Comparison of ENCODE assay signal across 21 cellular contexts in genomic region chr1:192587386-192588276, GRCh38. TPM values are rescaled to one million over a fixed set of nuclear protein-coding genes. Genes with fewer than 3 reads are reported as not detected.
DNase-seq lines count a peak whose midpoint lies in the region; ATAC-seq, FAIRE-seq and TF ChIP-seq lines count a peak whose summit lies in the region.
"Had no signal": no experiment of that assay in that cellular context is flagged by ENCODE, and none has a peak within 500 bp of the region (broad histone marks: within the 10 kb centered on the region; RNA-seq: fewer than 3 reads in every experiment).

No MANE protein-coding gene starts in this region.

- peak overlapping the region; percentile 9 for H3K27ac Mint-ChIP-seq in chondrocyte (ENCODE audit: unreplicated experiment)
- H3K27ac Mint-ChIP-seq: CD14-positive monocyte; CD8-positive, alpha-beta T cell had no signal

- no peak overlapping the region for H3K4me3 Mint-ChIP-seq in chondrocyte (ENCODE audit: unreplicated experiment)
- H3K4me3 Mint-ChIP-seq: CD14-positive monocyte; CD8-positive, alpha-beta T cell had no signal

- no peaks in the 10 kb centered on the region for H3K9me3 ChIP-seq in small intestine (ENCODE audit: control insufficient read depth, low read depth)

- peaks cover 4% of the 10 kb centered on the region for H3K27me3 Mint-ChIP-seq in chondrocyte (ENCODE audit: low read depth)

- no peaks in the 10 kb centered on the region for H3K36me3 ChIP-seq in small intestine (ENCODE audit: control insufficient read depth in 2 of 2, insufficient read depth in 2 of 2, low read length in 2 of 2)
- no peaks in the 10 kb centered on the region for H3K36me3 ChIP-seq in H7 (replicated peaks; ENCODE audit: control insufficient read depth, insufficient read depth, low read length)

- FAIRE-seq in small intestine (lab: Jason Lieb, UNC) = no peak
- FAIRE-seq: D721Med, G401.6, GM12892, H1 had no signal

- WGBS in small intestine, 3 donors = 81 to 86% (median 82%) methylated on average over 5 of the region's 5 CpGs

- H3K4me1 ChIP-seq in foreskin keratinocyte = no peaks in the 10 kb centered on the region
- H3K4me1 ChIP-seq in small intestine (ENCODE audit: control insufficient read depth in 2 of 2, insufficient read depth in 1 of 2, low read depth in 1 of 2, low read length in 1 of 2) = no peaks in the 10 kb centered on the region

- H3K4me1 Mint-ChIP-seq in chondrocyte (ENCODE audit: low read depth) = peaks cover 8% of the 10 kb centered on the region
- H3K4me1 Mint-ChIP-seq: CD14-positive monocyte had no signal

- no peaks in the 10 kb centered on the region for H3K9me3 Mint-ChIP-seq in chondrocyte (ENCODE audit: low read depth)
- H3K9me3 Mint-ChIP-seq: CD14-positive monocyte; CD8-positive, alpha-beta T cell had no signal

- peak; percentile 9 to 48 for ATAC-seq in activated CD4-positive, CD25-positive, alpha-beta regulatory T cell treated with anti-CD3 and anti-CD28 coated beads, Interleukin-2, amount 50 U/mL, for 24 hours
- peak; percentile 38 for ATAC-seq in foreskin keratinocyte
- ATAC-seq: CD8-positive, alpha-beta T cell; HCT116 had no signal

- H3K27me3 ChIP-seq in foreskin keratinocyte (no peaks in the 10 kb centered on the region), small intestine (ENCODE audit: control insufficient read depth in 2 of 2, insufficient read depth in 2 of 2, low read length in 2 of 2) (no peaks in the 10 kb centered on the region), H7 (ENCODE audit: control insufficient read depth, insufficient read depth, low read length) (no peaks in the 10 kb centered on the region)

- no peak for TF ChIP-seq CTCF in chondrocyte (IDR thresholded peaks at IDR 0.05)
- TF ChIP-seq CTCF in foreskin keratinocyte (conservative IDR thresholded peaks at IDR 0.05) = no peak

- H3K4me3 ChIP-seq in small intestine (ENCODE audit: low read depth in 1 of 2, low read length in 2 of 2) = no peak overlapping the region
- H3K4me3 ChIP-seq in H7 (ENCODE audit: insufficient read depth, low read depth, low read length) = no peak overlapping the region

- DNase-seq in activated CD4-positive, CD25-positive, alpha-beta regulatory T cell (lab: John Stamatoyannopoulos, UW) = no peak
- DNase-seq in chondrocyte (ENCODE audit: low spot score) (no peak), foreskin keratinocyte (peak; percentile 45 to 59), small intestine (peak; percentile 87), H7 (no peak), hippocampal formation (lab: John Stamatoyannopoulos, UW) (no peak), NCI-H187 (lab: John Stamatoyannopoulos, UW) (no peak)
- DNase-seq: CD8-positive, alpha-beta T cell; COR-L47; DMS153; DMS79 treated with DMSO at 0.1 percent for 48 hours had no signal

- no peaks in the 10 kb centered on the region for H3K36me3 Mint-ChIP-seq in chondrocyte (ENCODE audit: low read depth)
- H3K36me3 Mint-ChIP-seq: CD14-positive monocyte; CD8-positive, alpha-beta T cell had no signal

- H3K27ac ChIP-seq in foreskin keratinocyte (no peak overlapping the region), small intestine (ENCODE audit: low read depth in 1 of 2, low read length in 1 of 2) (no peak overlapping the region)
- H3K27ac ChIP-seq: 22Rv1 had no signal

RNA-seq across cellular contexts. Expression of gene RGS1, which starts 12.1 kb away (rescaled TPM):
- total RNA-seq in chondrocyte (not detected in 3 replicates), foreskin keratinocyte (not detected in 2 replicates)
- polyA plus RNA-seq in foreskin keratinocyte (not detected in 2 replicates), small intestine (10 to 100 TPM in 2 of 3 donors, 1 to 10 TPM in 1; 3.4 to 24.3 (median 15.4) TPM)
- total RNA-seq in H7 (2014; rRNA removed; shearing (Covaris generic)) = 0.07 TPM in 1 of 2 replicates, not detected in the other
- total RNA-seq: A673, H1 had no signal
- polyA plus RNA-seq: BJ, H1 had no signal

RNA-seq across cellular contexts. Expression of gene RGS13, which starts 48.3 kb away (rescaled TPM):
- total RNA-seq in chondrocyte (not detected in 3 replicates), foreskin keratinocyte (not detected in 2 replicates)
- polyA plus RNA-seq in foreskin keratinocyte (not detected in 2 replicates), small intestine (10 to 100 TPM in 2 of 3 donors, 1 to 10 TPM in 1; 4.3 to 14.6 (median 14.1) TPM)
- not detected in 2 replicates for total RNA-seq in H7 (2014; rRNA removed; shearing (Covaris generic))
- total RNA-seq: A673, H1 had no signal
- polyA plus RNA-seq: BJ, CD14-positive monocyte, H1 had no signal

Comparison
In these comparisons a context has a peak if more than half of its experiments do, and no peak if none do; other contexts are left out.
1. DNase-seq: peak in foreskin keratinocyte (2 of 2) and small intestine (single experiment); none in activated CD4-positive, CD25-positive, alpha-beta regulatory T cell (0 of 4), chondrocyte (single experiment), H7 (single experiment), hippocampal formation (0 of 2) and NCI-H187 (0 of 2).